ENCODE assay signal across 17 cellular contexts in the genomic region with DNA sequence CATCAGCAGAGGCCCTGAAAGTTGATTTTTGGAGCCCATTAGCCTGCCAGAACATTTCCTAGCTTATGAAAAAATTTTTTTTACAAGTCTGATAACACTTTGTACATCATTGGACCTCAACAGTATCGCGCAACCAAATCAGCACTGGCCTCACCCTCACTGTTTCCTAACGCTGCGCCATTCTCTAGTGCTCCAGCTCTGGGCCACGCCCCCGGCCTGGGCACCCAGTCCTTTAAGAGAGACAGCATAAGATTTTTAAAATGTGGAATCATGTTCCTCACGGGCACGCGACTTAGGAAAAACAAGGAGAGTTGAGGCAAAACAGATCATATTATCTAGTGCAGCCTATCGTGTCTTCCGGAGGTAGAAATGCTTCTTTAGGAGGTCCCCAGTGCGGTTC.
A peak's percentile ranks its signal among the peaks of the same experiment; 100 is the strongest.
DNase-seq lines count a peak whose midpoint lies in the region; ATAC-seq, FAIRE-seq and TF ChIP-seq lines count a peak whose summit lies in the region.
"Had no signal": no experiment of that assay in that cellular context is flagged by ENCODE, and none has a peak within 500 bp of the region (broad histone marks: within the 10 kb centered on the region; RNA-seq: fewer than 3 reads in every experiment).

No MANE protein-coding gene starts in this region.

- TF ChIP-seq EP300 in esophagus muscularis mucosa (IDR thresholded peaks at IDR 0.05) (no peak), HepG2 (IDR thresholded peaks at IDR 0.05; ENCODE audit: low read depth in 2 of 2, low read length in 2 of 2) (no peak), HepG2 (CRISPR knock-in tag; IDR thresholded peaks at IDR 0.05; ENCODE audit: borderline replicate concordance) (no peak)

- H4K20me1 ChIP-seq in neural progenitor cell (ENCODE audit: low read depth) (no peaks in the 10 kb centered on the region), HepG2 (ENCODE audit: insufficient read depth, low read length) (no peaks in the 10 kb centered on the region)
- H4K20me1 ChIP-seq: BLaER1 had no signal

- H3K9ac ChIP-seq in neural progenitor cell = no peak overlapping the region
- peak overlapping the region in 1 of 5 donors; percentile 40 for H3K9ac ChIP-seq in subcutaneous abdominal adipose tissue (ENCODE audit: low read length in 5 of 5)
- H3K9ac ChIP-seq in HepG2 (ENCODE audit: insufficient read depth, low read depth, low read length) = no peak overlapping the region
- H3K9ac ChIP-seq: BLaER1 had no signal

- no peak overlapping the region for H3K4me3 ChIP-seq in esophagus muscularis mucosa
- H3K4me3 ChIP-seq in neural progenitor cell = no peak overlapping the region
- H3K4me3 ChIP-seq in subcutaneous abdominal adipose tissue (ENCODE audit: low read depth in 1 of 5, low read length in 5 of 5) = no peak overlapping the region
- no peak overlapping the region for H3K4me3 ChIP-seq in HepG2 (replicated peaks in 1 of 3; ENCODE audit: insufficient read depth in 1 of 3, low read depth in 2 of 3, low read length in 3 of 3)
- H3K4me3 ChIP-seq: A549, BLaER1, HAP-1 had no signal

- H3F3A ChIP-seq in neural progenitor cell (ENCODE audit: low read depth) = no peaks in the 10 kb centered on the region

- in situ Hi-C loops in HepG2 (cut with HindIII; ENCODE audit: extremely low pct_ligation_motif_present, low pct_unique_long_range_greater_than_20kb) = no loop called here

- H3K36me3 ChIP-seq in esophagus muscularis mucosa = no peaks in the 10 kb centered on the region
- no peaks in the 10 kb centered on the region for H3K36me3 ChIP-seq in neural progenitor cell
- no peaks in the 10 kb centered on the region for H3K36me3 ChIP-seq in subcutaneous abdominal adipose tissue (ENCODE audit: control insufficient read depth in 5 of 5, insufficient read depth in 5 of 5, low read length in 5 of 5)
- no peaks in the 10 kb centered on the region for H3K36me3 ChIP-seq in HepG2 (replicated peaks in 1 of 2; ENCODE audit: control insufficient read depth in 1 of 2, insufficient read depth in 2 of 2, low read length in 2 of 2)
- H3K36me3 ChIP-seq: BLaER1, HAP-1 had no signal

- H3K9me3 ChIP-seq in esophagus muscularis mucosa (peaks cover 0 to 9% (median 7%) of the 10 kb centered on the region in 4 donors), neural progenitor cell (ENCODE audit: low read depth) (no peaks in the 10 kb centered on the region), subcutaneous abdominal adipose tissue (ENCODE audit: control insufficient read depth in 5 of 5, low read length in 5 of 5) (peaks cover 0 to 14% (median 11%) of the 10 kb centered on the region in 5 donors), HepG2 (ENCODE audit: low read length) (peaks cover 8% of the 10 kb centered on the region; the same call in 1 of the 2 replicates)
- H3K9me3 ChIP-seq: HAP-1 had no signal

- no peak overlapping the region for H3K4me2 ChIP-seq in neural progenitor cell
- no peak overlapping the region for H3K4me2 ChIP-seq in HepG2 (ENCODE audit: low read depth, low read length)
- H3K4me2 ChIP-seq: A549, BLaER1 had no signal

- H3K27me3 Mint-ChIP-seq in neural progenitor cell (ENCODE audit: insufficient read depth, low read depth) = peaks cover 2% of the 10 kb centered on the region

- ATAC-seq in HepG2 (no peak), left colon (no peak), GM21381 (IDR thresholded peaks at IDR 0.05; ENCODE audit: unreplicated experiment) (no peak)
- ATAC-seq: A549 had no signal

- no peaks in the 10 kb centered on the region for H3K36me3 Mint-ChIP-seq in neural progenitor cell
- H3K36me3 Mint-ChIP-seq: CD14-positive monocyte; CD4-positive, alpha-beta memory T cell had no signal

- TF ChIP-seq POLR2A in esophagus muscularis mucosa (IDR thresholded peaks at IDR 0.05; ENCODE audit: low read depth) = no peak
- no peak for TF ChIP-seq POLR2A in HepG2 (IDR thresholded peaks at IDR 0.05; ENCODE audit: insufficient read depth in 1 of 2, low read depth in 2 of 2, low read length in 2 of 2)

- DNase-seq in AG20443 (ENCODE audit: low spot score) (peak; percentile 7), esophagus muscularis mucosa (ENCODE audit: extremely low spot score) (peak; percentile 85), neural progenitor cell (ENCODE audit: low spot score) (no peak), HepG2 (ENCODE audit: low spot score) (no peak), left colon (no peak)
- DNase-seq: CD4-positive, alpha-beta memory T cell; DMS79 treated with DMSO at 0.1 percent for 48 hours; GF-D8 had no signal

- H3K4me1 ChIP-seq in esophagus muscularis mucosa (peaks cover 32 to 56% (median 51%) of the 10 kb centered on the region in 4 donors), neural progenitor cell (peaks cover 13% of the 10 kb centered on the region), subcutaneous abdominal adipose tissue (ENCODE audit: control insufficient read depth in 5 of 5, insufficient read depth in 5 of 5, low read length in 5 of 5) (peaks cover 13 to 51% (median 45%) of the 10 kb centered on the region in 5 donors), HepG2 (ENCODE audit: insufficient read depth, low read length) (peaks cover 48% of the 10 kb centered on the region)
- H3K4me1 ChIP-seq: A549, HAP-1 had no signal

- H2AFZ ChIP-seq in neural progenitor cell (replicated peaks) = peak overlapping the region; percentile 10
- no peak overlapping the region for H2AFZ ChIP-seq in HepG2 (ENCODE audit: low read length)

- POLR2A ChIA-PET in HepG2 (lab: Yijun Ruan, JAX) = no interaction called here

- no peak overlapping the region for H3K4me3 Mint-ChIP-seq in neural progenitor cell
- H3K4me3 Mint-ChIP-seq: CD14-positive monocyte; CD4-positive, alpha-beta memory T cell; IgD-negative memory B cell had no signal

- 94% methylated on average over 12 of the region's 12 CpGs for WGBS in esophagus muscularis mucosa
- 59% methylated on average over 12 of the region's 12 CpGs for WGBS in HepG2 (ENCODE audit: low lambda C conversion rate)

- no peak overlapping the region for H3K27ac Mint-ChIP-seq in neural progenitor cell
- H3K27ac Mint-ChIP-seq: CD14-positive monocyte; CD4-positive, alpha-beta memory T cell had no signal

- intact Hi-C loops in esophagus muscularis mucosa (cut with DNase I) (loop anchor here (5.0 kb wide), 1 partner anchor 70 kb away; no protein-coding TSS in a partner anchor), HepG2 (cut with micrococcal nuclease; ENCODE audit: unreplicated experiment) (no loop called here), left colon (cut with DNase I, micrococcal nuclease) (no loop called here)

- no TSS peak for BruUV-seq in HepG2 (replicated peaks; lab: Mats Ljungman, UMichigan)

- no peaks in the 10 kb centered on the region for H3K79me2 ChIP-seq in neural progenitor cell (ENCODE audit: low read depth)
- H3K79me2 ChIP-seq in HepG2 (ENCODE audit: insufficient read depth, low read length) = no peaks in the 10 kb centered on the region

- no peak for FAIRE-seq in HepG2 (lab: Jason Lieb, UNC)
- FAIRE-seq: A549 had no signal

- peaks cover 19% of the 10 kb centered on the region for H3K4me1 Mint-ChIP-seq in neural progenitor cell
- H3K4me1 Mint-ChIP-seq: CD14-positive monocyte; CD4-positive, alpha-beta memory T cell; IgD-negative memory B cell had no signal

- H3K27me3 ChIP-seq in esophagus muscularis mucosa = no peaks in the 10 kb centered on the region
- no peaks in the 10 kb centered on the region for H3K27me3 ChIP-seq in neural progenitor cell
- H3K27me3 ChIP-seq in subcutaneous abdominal adipose tissue (ENCODE audit: control insufficient read depth in 5 of 5, insufficient read depth in 4 of 5, low read length in 5 of 5) = no peaks in the 10 kb centered on the region
- peaks cover 1 to 29% of the 10 kb centered on the region in 2 experiments; a peak in 3 of 5 replicates for H3K27me3 ChIP-seq in HepG2 (ENCODE audit: control insufficient read depth in 1 of 2, insufficient read depth in 2 of 2, low read length in 2 of 2)
- H3K27me3 ChIP-seq: BLaER1 had no signal

- CTCF ChIA-PET in HepG2 (lab: Yijun Ruan, JAX; ENCODE audit: low intra/inter-chr PET ratio, low total read pairs) = no interaction called here

- TF ChIP-seq CTCF in esophagus muscularis mucosa (IDR thresholded peaks at IDR 0.05) (no peak), neural progenitor cell (IDR thresholded peaks at IDR 0.05) (no peak), HepG2 (CRISPR knock-in tag; IDR thresholded peaks at IDR 0.05) (no peak)

- peak overlapping the region; percentile 87 to 92 (median 92) for H3K27ac ChIP-seq in esophagus muscularis mucosa (replicated peaks in 1 of 4)
- H3K27ac ChIP-seq in neural progenitor cell = no peak overlapping the region
- H3K27ac ChIP-seq in subcutaneous abdominal adipose tissue (ENCODE audit: low read depth, low read length) = peak overlapping the region; percentile 18
- H3K27ac ChIP-seq in HepG2 (ENCODE audit: extremely low read length, insufficient read depth, low read length) = no peak overlapping the region
- H3K27ac ChIP-seq: 22Rv1, A549, BLaER1, HL-60 had no signal

- peaks cover 7% of the 10 kb centered on the region for H3K9me3 Mint-ChIP-seq in neural progenitor cell

- TF ChIP-seq RAD21 in HepG2 (CRISPR knock-in tag; IDR thresholded peaks at IDR 0.05) = no peak

TF ChIP-seq in HepG2, 621 proteins besides CTCF, POLR2A, EP300 and RAD21 (continues in another document):
- TF ChIP-seq CREM (IDR thresholded peaks at IDR 0.05) (no peak), CREM (CRISPR knock-in tag; IDR thresholded peaks at IDR 0.05) (no peak), SNAPC2 (CRISPR knock-in tag; IDR thresholded peaks at IDR 0.05) (no peak), ZNF496 (CRISPR knock-in tag; IDR thresholded peaks at IDR 0.05; ENCODE audit: insufficient replicate concordance) (no peak), ATF3 (CRISPR knock-in tag; IDR thresholded peaks at IDR 0.05) (no peak)

Comparison
In these comparisons a context has a peak if more than half of its experiments do, and no peak if none do; other contexts are left out.
1. DNase-seq: peak in AG20443 (single experiment) and esophagus muscularis mucosa (single experiment); none in neural progenitor cell (single experiment), HepG2 (single experiment) and left colon (0 of 2).
2. H3K27ac ChIP-seq: peak in esophagus muscularis mucosa (4 of 4) and subcutaneous abdominal adipose tissue (single experiment); none in neural progenitor cell (single experiment) and HepG2 (single experiment).